Comparison of ENCODE assay signal across 7 cellular contexts in the genomic region with DNA sequence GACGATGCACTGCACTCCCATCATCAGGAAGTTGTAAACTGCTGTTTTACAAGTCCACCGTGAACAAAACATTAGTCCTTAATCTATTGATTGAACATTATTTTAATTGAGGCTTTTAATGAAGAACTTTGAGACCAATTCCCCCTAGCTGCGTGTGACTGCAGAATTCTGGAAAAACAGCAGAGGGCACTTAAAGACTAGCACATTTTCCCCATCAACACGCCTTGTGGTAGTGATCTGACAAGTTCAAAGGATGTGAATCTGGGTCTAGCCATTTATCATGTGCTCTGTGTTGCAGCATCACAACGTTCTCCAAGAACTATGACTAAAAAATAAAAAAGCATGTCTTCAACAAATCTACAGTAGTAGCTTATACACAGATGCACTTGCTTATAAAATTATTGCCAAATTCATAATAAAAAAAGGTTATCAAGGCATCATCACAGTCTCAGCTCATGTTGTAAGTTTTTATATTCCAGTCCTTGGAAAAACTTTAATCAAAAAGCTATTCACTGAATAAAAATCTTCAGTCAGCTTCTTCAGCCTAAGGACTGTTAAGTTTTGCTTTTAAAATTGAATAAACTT. TPM values are rescaled to one million over a fixed set of nuclear protein-coding genes. Genes with fewer than 3 reads are reported as not detected.
DNase-seq lines count a peak whose midpoint lies in the region; ATAC-seq and TF ChIP-seq lines count a peak whose summit lies in the region.

No MANE protein-coding gene starts in this region.

- H3K9me2 ChIP-seq in PC-3 (replicated peaks; ENCODE audit: low read length): no peaks in the 10 kb centered on the region

- H3K36me3 Mint-ChIP-seq in endothelial cell (ENCODE audit: low read depth, unreplicated experiment) (no peaks in the 10 kb centered on the region), naive B cell (no peaks in the 10 kb centered on the region)

- no peak overlapping the region for H3K4me3 Mint-ChIP-seq in endothelial cell (ENCODE audit: unreplicated experiment)
- H3K4me3 Mint-ChIP-seq in naive B cell: no peak overlapping the region

- H3K9ac ChIP-seq in PC-3 (ENCODE audit: low read length): no peak overlapping the region

- H3K36me3 ChIP-seq in PC-3 (ENCODE audit: low read depth, low read length): no peaks in the 10 kb centered on the region

- H3K4me3 ChIP-seq in PC-3 (ENCODE audit: low read length): no peak overlapping the region

- H3K79me2 ChIP-seq in PC-3 (ENCODE audit: low read length): no peaks in the 10 kb centered on the region

- H3K9me3 ChIP-seq in PC-3 (ENCODE audit: low read length): no peaks in the 10 kb centered on the region

- H3K27me3 Mint-ChIP-seq in endothelial cell (ENCODE audit: unreplicated experiment) (no peaks in the 10 kb centered on the region), naive B cell (peaks cover 57 to 64% (median 59%) of the 10 kb centered on the region in 3 donors)

- peaks cover 20% of the 10 kb centered on the region for H3K27me3 ChIP-seq in PC-3 (ENCODE audit: low read length)

- ATAC-seq in PC-3: peak; percentile 73
- peak in 1 of 2 donors; percentile 39 for ATAC-seq in naive B cell (ENCODE audit: low read depth in 2 of 2)
- no peak for ATAC-seq in HG03135 (IDR thresholded peaks at IDR 0.05; ENCODE audit: unreplicated experiment)

- no peaks in the 10 kb centered on the region for H3F3A ChIP-seq in PC-3 (ENCODE audit: low read length, unreplicated experiment)

- TF ChIP-seq CTCF in PC-3 (conservative IDR thresholded peaks at IDR 0.05; ENCODE audit: low read depth, low read length): peak; percentile 54
- TF ChIP-seq CTCF in endothelial cell (IDR thresholded peaks at IDR 0.05; ENCODE audit: unreplicated experiment): peak; percentile 64

- no peaks in the 10 kb centered on the region for H4K20me1 ChIP-seq in PC-3 (ENCODE audit: low read length)

- H3K4me2 ChIP-seq in PC-3 (ENCODE audit: low read length): no peak overlapping the region

- CTCF ChIA-PET in PC-3 (lab: Charles Lee): interaction anchor here (0.6 to 1.2 kb wide), 2 partner anchors 11 to 527 kb away, joined by 3 to 4 read pairs; no protein-coding TSS in a partner anchor

- intact Hi-C loops in PC-3 (cut with micrococcal nuclease): loop anchor here (1.0 to 2.0 kb wide), 2 partner anchors 68 to 533 kb away; no protein-coding TSS in a partner anchor

- no peak overlapping the region for H2AFZ ChIP-seq in PC-3 (ENCODE audit: low read length)

- in situ Hi-C loops in KBM-7 (cut with MboI; ENCODE audit: low pct_unique_long_range_greater_than_20kb, low sequenced_read_pairs): loop anchor here (25.0 kb wide), 1 partner anchor 522 kb away; no protein-coding TSS in a partner anchor

- H3K9me3 Mint-ChIP-seq in endothelial cell (ENCODE audit: unreplicated experiment) (no peaks in the 10 kb centered on the region), naive B cell (no peaks in the 10 kb centered on the region)

- no peak overlapping the region for H3K27ac ChIP-seq in PC-3 (ENCODE audit: low read length)

- no peaks in the 10 kb centered on the region for H3K4me1 Mint-ChIP-seq in endothelial cell (ENCODE audit: unreplicated experiment)
- H3K4me1 Mint-ChIP-seq in naive B cell: no peaks in the 10 kb centered on the region

- H3K27ac Mint-ChIP-seq in endothelial cell (ENCODE audit: unreplicated experiment) (no peak overlapping the region), naive B cell (no peak overlapping the region)

- POLR2A ChIA-PET in PC-3 (lab: Charles Lee; ENCODE audit: unreplicated experiment): interaction anchor here (0.6 kb wide), 1 partner anchor 531 kb away, joined by 3 read pairs; no protein-coding TSS in a partner anchor

- H3K4me1 ChIP-seq in PC-3 (ENCODE audit: insufficient read depth, low read length): no peaks in the 10 kb centered on the region

- DNase-seq in ELF-1 (ENCODE audit: low read depth, low spot score) (peak; percentile 39), KBM-7 (peak; percentile 60), PC-3 (peak; percentile 37), endothelial cell (ENCODE audit: low spot score) (peak; percentile 43), naive B cell (peak; percentile 14), ecto neural progenitor cell (ENCODE audit: low spot score) (no peak)

- BruUV-seq in PC-3 (replicated peaks; lab: Mats Ljungman, UMichigan): no TSS peak

RNA-seq across cellular contexts. Expression of gene SKOR2, which starts 35.8 kb away (rescaled TPM):
- total RNA-seq in PC-3 (2014; rRNA removed) (not detected in 2 replicates), endothelial cell (ENCODE audit: unreplicated experiment) (0.38 TPM)
- not detected for polyA plus RNA-seq in naive B cell (ENCODE audit: low read depth in 6 of 6)

RNA-seq across cellular contexts. Expression of gene IER3IP1, which starts 39.5 kb away (rescaled TPM):
- 9.2 and 23.2 TPM in 2 replicates for total RNA-seq in PC-3 (2014; rRNA removed)
- total RNA-seq in endothelial cell (ENCODE audit: unreplicated experiment): 16.0 TPM
- polyA plus RNA-seq in naive B cell (ENCODE audit: low read depth in 6 of 6): 10 to 100 TPM; 14.8 to 27.1 (median 19.1) TPM
